Comparison of ENCODE assay signal across 16 cellular contexts in the genomic region with DNA sequence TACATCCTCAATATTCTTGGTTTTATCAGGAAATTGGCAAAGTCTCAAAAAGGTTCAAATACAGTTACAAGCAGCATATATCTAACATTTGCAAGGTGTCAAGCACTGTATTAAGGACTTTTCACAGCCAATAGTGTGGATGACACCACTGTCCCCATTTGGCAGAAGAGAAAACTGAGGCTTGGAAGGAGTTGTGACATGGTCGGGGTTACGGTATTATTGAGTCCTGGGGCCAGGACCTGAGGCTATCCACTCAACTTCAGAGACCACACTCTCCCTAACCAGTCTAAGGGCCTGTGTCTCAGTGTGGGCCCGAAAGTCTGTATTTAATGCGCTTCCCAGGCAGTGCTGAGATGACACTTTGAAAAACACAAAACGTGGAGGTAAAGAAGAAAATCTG.
"Had no signal": no experiment of that assay in that cellular context is flagged by ENCODE, and none has a peak within 500 bp of the region (broad histone marks: within the 10 kb centered on the region; RNA-seq: fewer than 3 reads in every experiment).

No MANE protein-coding gene starts in this region.

- H3K27ac ChIP-seq: adrenal gland, ovary, vagina had no signal

- H3K27me3 ChIP-seq: adrenal gland, ovary, vagina had no signal

- H3K27me3 Mint-ChIP-seq: activated CD4-positive, alpha-beta T cell treated with anti-CD3 and anti-CD28 coated beads, Interleukin-2, amount 10 ng/mL, durations not matched to agents 24 days and 14 days; activated CD8-positive, alpha-beta memory T cell treated with anti-CD3 and anti-CD28 coated beads, Interleukin-2, amount 10 ng/mL, durations not matched to agents 7 days and 5 days had no signal

- H3K4me3 ChIP-seq: adrenal gland, lung, ovary, vagina had no signal

- H3K36me3 ChIP-seq: adrenal gland, ovary, vagina had no signal

- H3K4me3 Mint-ChIP-seq: activated CD4-positive, alpha-beta T cell treated with anti-CD3 and anti-CD28 coated beads, Interleukin-2, amount 10 ng/mL, durations not matched to agents 24 days and 14 days; activated CD8-positive, alpha-beta memory T cell treated with anti-CD3 and anti-CD28 coated beads, Interleukin-2, amount 10 ng/mL, durations not matched to agents 7 days and 5 days; T-helper 1 cell treated with Interleukin-12 subunit alpha and Interleukin-12 subunit beta and Interleukin-4 antibody, amounts not matched to agents 30 μg/mL and 1 μg/mL, for 36 hours; WTC11 had no signal

- H3K36me3 Mint-ChIP-seq: activated CD8-positive, alpha-beta memory T cell treated with anti-CD3 and anti-CD28 coated beads, Interleukin-2, amount 10 ng/mL, durations not matched to agents 7 days and 5 days; WTC11 had no signal

- H3K9me3 ChIP-seq: adrenal gland, ovary, vagina had no signal

- DNase-seq: activated CD4-positive, alpha-beta T cell treated with anti-CD3 and anti-CD28 coated beads, Interleukin-2, amount 10 ng/mL, durations not matched to agents 24 days and 14 days; activated CD8-positive, alpha-beta memory T cell treated with anti-CD3 and anti-CD28 coated beads, Interleukin-2, amount 10 ng/mL, durations not matched to agents 7 days and 5 days; activated gamma-delta T cell; activated T-cell treated with anti-CD3 and anti-CD28 coated beads, Interleukin-2, amount 50 U/mL, for 4 hours; adrenal gland; caudate nucleus; islet precursor cell; midbrain; ovary; stimulated activated CD4-positive, alpha-beta T cell treated with anti-CD3 and anti-CD28 coated beads, Interleukin-1b, Interleukin-23, amount 100 ng/mL, for 48 hours had no signal

- H3K27ac Mint-ChIP-seq: activated CD4-positive, alpha-beta T cell treated with anti-CD3 and anti-CD28 coated beads, Interleukin-2, amount 10 ng/mL, durations not matched to agents 24 days and 14 days; activated CD8-positive, alpha-beta memory T cell treated with anti-CD3 and anti-CD28 coated beads, Interleukin-2, amount 10 ng/mL, durations not matched to agents 7 days and 5 days; T-helper 1 cell treated with Interleukin-12 subunit alpha and Interleukin-12 subunit beta and Interleukin-4 antibody, amounts not matched to agents 30 μg/mL and 1 μg/mL, for 36 hours; WTC11 had no signal

- H3K9me3 Mint-ChIP-seq: activated CD4-positive, alpha-beta T cell treated with anti-CD3 and anti-CD28 coated beads, Interleukin-2, amount 10 ng/mL, durations not matched to agents 24 days and 14 days; activated T-cell treated with anti-CD3 and anti-CD28 coated beads, Interleukin-2, amount 50 U/mL, for 4 hours; T-helper 1 cell treated with Interleukin-12 subunit alpha and Interleukin-12 subunit beta and Interleukin-4 antibody, amounts not matched to agents 30 μg/mL and 1 μg/mL, for 36 hours had no signal

- H3K4me1 ChIP-seq: adrenal gland, vagina had no signal

- ATAC-seq: activated CD8-positive, alpha-beta memory T cell treated with anti-CD3 and anti-CD28 coated beads, Interleukin-2, amount 10 ng/mL, durations not matched to agents 7 days and 5 days; activated T-cell treated with anti-CD3 and anti-CD28 coated beads, Interleukin-2, amount 50 U/mL, for 4 hours; esophagus mucosa; SK-N-SH treated with all-trans-retinoic acid at 6 μM for 48 hours; WTC11 had no signal
